8 cellular contexts compared by ENCODE assay signal in the genomic region with DNA sequence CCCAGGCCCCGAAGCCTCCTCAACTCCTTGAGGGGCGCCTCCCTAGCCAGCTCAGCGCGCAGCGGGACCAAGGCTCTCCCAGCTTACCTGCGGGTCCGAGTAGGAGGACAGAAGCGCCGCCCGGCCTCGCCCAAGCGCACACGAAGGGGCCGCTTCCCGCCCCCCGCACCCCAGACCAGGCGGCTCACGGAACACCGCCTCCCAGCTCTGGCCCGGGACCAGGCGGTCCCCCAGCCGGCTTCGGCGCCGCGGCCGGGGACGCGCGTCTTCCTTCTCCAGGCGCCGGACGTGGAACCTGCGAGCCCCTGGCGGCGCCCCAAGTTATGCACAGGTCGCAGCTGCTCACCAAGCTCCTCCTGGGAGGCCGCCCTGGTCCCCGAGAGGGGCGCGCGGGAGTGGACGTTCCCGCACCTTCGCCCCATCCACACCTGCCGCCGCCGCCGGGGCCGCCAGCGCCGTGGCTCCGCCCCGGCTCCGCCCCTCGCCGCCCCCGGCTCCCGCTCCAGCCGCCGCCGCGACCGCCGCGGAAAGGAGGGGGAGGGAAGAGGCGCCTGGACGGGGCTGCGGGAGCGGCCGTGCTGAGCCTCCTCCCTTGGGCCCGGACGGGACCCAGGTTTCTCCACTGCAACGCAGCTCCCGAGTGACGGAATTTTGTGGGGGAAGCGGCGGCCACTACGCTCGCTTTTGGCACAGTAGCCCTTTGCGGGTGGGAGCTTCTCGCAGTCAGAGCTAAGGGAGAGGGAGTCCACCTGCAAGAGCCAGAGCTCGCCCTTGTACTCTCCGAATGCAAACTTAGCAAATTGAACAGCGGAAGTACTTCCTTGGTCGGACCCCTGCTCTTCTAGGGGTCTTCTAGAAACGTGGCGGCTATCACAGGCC.
DNase-seq lines count a peak whose midpoint lies in the region; ATAC-seq and TF ChIP-seq lines count a peak whose summit lies in the region.

No MANE protein-coding gene starts in this region.

- H3K4me3 ChIP-seq in colonic mucosa = peak overlapping the region; percentile 46
- peak overlapping the region; percentile 33 to 62 (median 48) for H3K4me3 ChIP-seq in liver (ENCODE audit: low read depth in 1 of 3, low read length in 3 of 3)

- H3K27me3 ChIP-seq in colonic mucosa (peaks cover 45% of the 10 kb centered on the region), liver (ENCODE audit: control insufficient read depth in 4 of 4, insufficient read depth in 4 of 4, low read length in 3 of 4) (peaks cover 0 to 29% (median 13%) of the 10 kb centered on the region in 4 donors)

- no peak for TF ChIP-seq RAD21 in liver (IDR thresholded peaks at IDR 0.05)

- intact Hi-C loops in colonic mucosa (cut with DNase I) = no loop called here

- H3K4me1 ChIP-seq in colonic mucosa (no peaks in the 10 kb centered on the region), liver (ENCODE audit: control insufficient read depth in 4 of 4, insufficient read depth in 4 of 4, low read length in 3 of 4) (peaks cover 11 to 18% (median 13%) of the 10 kb centered on the region in 4 donors)

- H3K27ac ChIP-seq in colonic mucosa = no peak overlapping the region
- no peak overlapping the region for H3K27ac ChIP-seq in liver (ENCODE audit: low read depth in 1 of 2, low read length in 2 of 2)

- DNase-seq in NCI-H2227 (lab: John Stamatoyannopoulos, UW; ENCODE audit: unreplicated experiment) (peak; percentile 26), NCI-H2227 treated with DMSO at 0.1 percent for 48 hours (lab: John Stamatoyannopoulos, UW) (no peak), colonic mucosa (peak; percentile 25), SK-N-DZ (ENCODE audit: low spot score) (no peak)
- DNase-seq in activated CD4-positive, CD25-positive, alpha-beta regulatory T cell treated with anti-CD3 and anti-CD28 coated beads, Interleukin-2, amount 50 U/mL, for 72 hours = peak; percentile 44
- DNase-seq in stimulated activated CD4-positive, alpha-beta T cell treated with anti-CD3 and anti-CD28 coated beads, Interleukin-4, amount 100 ng/mL, for 48 hours (ENCODE audit: low read depth in 2 of 2) = peak; percentile 30 to 42

- H3K36me3 ChIP-seq in colonic mucosa (no peaks in the 10 kb centered on the region), liver (ENCODE audit: control insufficient read depth in 4 of 4, insufficient read depth in 3 of 4, low read depth in 1 of 4, low read length in 3 of 4) (no peaks in the 10 kb centered on the region)

- no peak for TF ChIP-seq CTCF in colonic mucosa (IDR thresholded peaks at IDR 0.05)
- no peak for TF ChIP-seq CTCF in liver (IDR thresholded peaks at IDR 0.05; ENCODE audit: low read depth, low read length, missing input control)

- H3K9ac ChIP-seq in colonic mucosa (ENCODE audit: low read depth in 2 of 2, low read length in 2 of 2) = no peak overlapping the region
- H3K9ac ChIP-seq in liver (ENCODE audit: low read depth in 1 of 2, low read length in 2 of 2) = no peak overlapping the region

- no peaks in the 10 kb centered on the region for H3K9me3 ChIP-seq in colonic mucosa
- H3K9me3 ChIP-seq in liver (ENCODE audit: control insufficient read depth in 4 of 4, low read length in 3 of 4) = peaks cover 0 to 3% (median 1%) of the 10 kb centered on the region in 4 donors

- peak; percentile 61 for ATAC-seq in HG03457 (IDR thresholded peaks at IDR 0.05; ENCODE audit: unreplicated experiment)

- WGBS in liver = 1% methylated on average over 88 of the region's 88 CpGs

TF ChIP-seq in liver, 16 proteins besides CTCF, POLR2A, EP300 and RAD21:
- TF ChIP-seq NR2F2 (IDR thresholded peaks at IDR 0.05) (no peak), FOXA2 (IDR thresholded peaks at IDR 0.05) (no peak), MAX (IDR thresholded peaks at IDR 0.05) (no peak), EGR1 (IDR thresholded peaks at IDR 0.05; ENCODE audit: low read depth in 2 of 2) (no peak), HNF4G (IDR thresholded peaks at IDR 0.05) (no peak), RXRA (IDR thresholded peaks at IDR 0.05) (no peak), GABPA (IDR thresholded peaks at IDR 0.05 in 1 of 2, conservative IDR thresholded peaks at IDR 0.05 in 1 of 2) (no peak), SP1 (IDR thresholded peaks at IDR 0.05) (no peak), YY1 (IDR thresholded peaks at IDR 0.05) (no peak), JUND (IDR thresholded peaks at IDR 0.05) (no peak), TAF1 (conservative IDR thresholded peaks at IDR 0.05) (no peak), FOXA1 (IDR thresholded peaks at IDR 0.05) (no peak), HNF4A (conservative IDR thresholded peaks at IDR 0.05) (no peak), REST (IDR thresholded peaks at IDR 0.05) (no peak)
- TF ChIP-seq, protein P1, sequence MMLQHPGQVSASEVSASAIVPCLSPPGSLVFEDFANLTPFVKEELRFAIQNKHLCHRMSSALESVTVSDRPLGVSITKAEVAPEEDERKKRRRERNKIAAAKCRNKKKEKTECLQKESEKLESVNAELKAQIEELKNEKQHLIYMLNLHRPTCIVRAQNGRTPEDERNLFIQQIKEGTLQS (IDR thresholded peaks at IDR 0.05) = no peak
- TF ChIP-seq, protein P2, sequence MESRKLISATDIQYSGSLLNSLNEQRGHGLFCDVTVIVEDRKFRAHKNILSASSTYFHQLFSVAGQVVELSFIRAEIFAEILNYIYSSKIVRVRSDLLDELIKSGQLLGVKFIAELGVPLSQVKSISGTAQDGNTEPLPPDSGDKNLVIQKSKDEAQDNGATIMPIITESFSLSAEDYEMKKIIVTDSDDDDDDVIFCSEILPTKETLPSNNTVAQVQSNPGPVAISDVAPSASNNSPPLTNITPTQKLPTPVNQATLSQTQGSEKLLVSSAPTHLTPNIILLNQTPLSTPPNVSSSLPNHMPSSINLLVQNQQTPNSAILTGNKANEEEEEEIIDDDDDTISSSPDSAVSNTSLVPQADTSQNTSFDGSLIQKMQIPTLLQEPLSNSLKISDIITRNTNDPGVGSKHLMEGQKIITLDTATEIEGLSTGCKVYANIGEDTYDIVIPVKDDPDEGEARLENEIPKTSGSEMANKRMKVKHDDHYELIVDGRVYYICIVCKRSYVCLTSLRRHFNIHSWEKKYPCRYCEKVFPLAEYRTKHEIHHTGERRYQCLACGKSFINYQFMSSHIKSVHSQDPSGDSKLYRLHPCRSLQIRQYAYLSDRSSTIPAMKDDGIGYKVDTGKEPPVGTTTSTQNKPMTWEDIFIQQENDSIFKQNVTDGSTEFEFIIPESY (IDR thresholded peaks at IDR 0.05) = no peak

Comparison
In these comparisons a context has a peak if more than half of its experiments do, and no peak if none do; other contexts are left out.
1. DNase-seq: peak in NCI-H2227 (single experiment), activated CD4-positive, CD25-positive, alpha-beta regulatory T cell treated with anti-CD3 and anti-CD28 coated beads, Interleukin-2, amount 50 U/mL, for 72 hours (single experiment), colonic mucosa (single experiment) and stimulated activated CD4-positive, alpha-beta T cell treated with anti-CD3 and anti-CD28 coated beads, Interleukin-4, amount 100 ng/mL, for 48 hours (2 of 2); none in NCI-H2227 treated with DMSO at 0.1 percent for 48 hours (single experiment) and SK-N-DZ (single experiment).